Comparison of ENCODE assay signal across 12 cellular contexts in the genomic region with DNA sequence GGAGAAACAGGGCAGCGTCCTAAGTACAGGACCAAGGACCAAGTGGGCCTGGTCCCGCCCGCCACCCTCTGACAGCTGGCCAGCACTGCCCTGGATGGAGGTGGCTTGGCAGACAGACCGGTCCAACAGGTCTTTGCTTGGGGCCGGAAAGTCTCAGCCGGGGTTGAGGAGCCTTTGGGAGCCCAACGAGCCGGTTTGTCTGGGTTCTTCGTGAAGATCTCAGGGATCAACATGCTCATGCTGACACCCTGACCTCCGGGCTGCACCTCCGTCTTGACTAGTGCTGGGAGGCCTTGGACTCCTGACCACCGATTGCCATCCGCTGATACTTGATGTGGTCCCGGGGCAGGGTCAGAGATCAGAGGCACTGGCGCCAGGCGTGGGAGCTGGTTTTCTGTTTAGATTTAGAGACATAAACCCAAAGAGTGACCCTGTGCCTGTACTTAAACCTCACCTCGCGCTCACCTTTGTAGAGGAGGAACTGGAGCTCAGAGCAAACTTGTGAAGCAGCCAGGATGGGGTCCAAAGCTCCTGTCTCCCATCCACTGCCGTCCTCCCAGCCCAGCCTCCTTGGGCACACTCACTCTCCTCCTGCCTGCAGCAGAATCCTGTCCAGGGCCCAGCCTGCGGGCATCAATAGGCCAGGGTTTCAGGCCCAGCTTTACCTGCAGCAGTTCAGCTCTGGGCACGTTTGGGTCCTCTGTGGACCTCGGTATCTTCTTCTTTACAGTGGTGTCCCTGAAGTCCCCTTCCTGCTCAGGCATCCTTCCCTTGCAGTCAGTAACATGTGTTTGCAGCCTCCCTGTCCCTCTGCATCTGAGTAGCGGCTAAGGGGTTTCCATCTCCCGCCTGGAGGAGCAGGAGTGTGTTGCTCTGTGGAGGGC.
DNase-seq lines count a peak whose midpoint lies in the region; ATAC-seq and TF ChIP-seq lines count a peak whose summit lies in the region.
"Had no signal": no experiment of that assay in that cellular context is flagged by ENCODE, and none has a peak within 500 bp of the region (broad histone marks: within the 10 kb centered on the region; RNA-seq: fewer than 3 reads in every experiment).

No MANE protein-coding gene starts in this region.

- H3K27me3 Mint-ChIP-seq in stimulated activated naive B cell treated with anti-CD40 and anti-IgM and Interleukin-4, amounts not matched to agents 10 μg/mL and 1 μg/mL and 100 μg/mL, for 72 hours = peaks cover 15 to 19% of the 10 kb centered on the region in 2 donors
- H3K27me3 Mint-ChIP-seq in stimulated activated naive CD8-positive, alpha-beta T cell treated with anti-CD3 and anti-CD28 coated beads, Interleukin-15, amount 100 ng/mL, for 72 hours = no peaks in the 10 kb centered on the region

- peaks cover 5 to 7% of the 10 kb centered on the region in 2 donors for H3K9me3 Mint-ChIP-seq in stimulated activated naive B cell treated with anti-CD40 and anti-IgM and Interleukin-4, amounts not matched to agents 10 μg/mL and 1 μg/mL and 100 μg/mL, for 72 hours
- peaks cover 6 to 9% of the 10 kb centered on the region in 2 donors for H3K9me3 Mint-ChIP-seq in stimulated activated naive CD8-positive, alpha-beta T cell treated with anti-CD3 and anti-CD28 coated beads, Interleukin-15, amount 100 ng/mL, for 72 hours
- H3K9me3 Mint-ChIP-seq: dendritic cell treated with granulocyte-macrophage colony-stimulating factor and Interleukin-4, amounts not matched to agents 40 ng/mL and 50 ng/mL, for 4 days had no signal

- intact Hi-C loops in left colon (cut with DNase I, micrococcal nuclease) = no loop called here

- H3K4me3 ChIP-seq in H7 (ENCODE audit: insufficient read depth, low read depth, low read length) = no peak overlapping the region

- H3K36me3 Mint-ChIP-seq in stimulated activated naive B cell treated with anti-CD40 and anti-IgM and Interleukin-4, amounts not matched to agents 10 μg/mL and 1 μg/mL and 100 μg/mL, for 72 hours = no peaks in the 10 kb centered on the region

- CTCF ChIA-PET in RWPE1 (lab: Yijun Ruan, JAX) = interaction anchor here (0.6 kb wide), 1 partner anchor 18 kb away, joined by 3 read pairs; no protein-coding TSS in a partner anchor

- H3K27ac ChIP-seq in RWPE1 = peak overlapping the region; percentile 96

- peaks cover 0 to 4% of the 10 kb centered on the region in 2 donors for H3K4me1 Mint-ChIP-seq in stimulated activated naive B cell treated with anti-CD40 and anti-IgM and Interleukin-4, amounts not matched to agents 10 μg/mL and 1 μg/mL and 100 μg/mL, for 72 hours
- no peaks in the 10 kb centered on the region for H3K4me1 Mint-ChIP-seq in stimulated activated naive CD8-positive, alpha-beta T cell treated with anti-CD3 and anti-CD28 coated beads, Interleukin-15, amount 100 ng/mL, for 72 hours

- POLR2A ChIA-PET in RWPE1 (lab: Yijun Ruan, JAX; ENCODE audit: low non-redundant PET) = interaction anchor here (1.0 kb wide), 1 partner anchor 90 kb away, joined by 3 read pairs; no protein-coding TSS in a partner anchor

- H3K27ac Mint-ChIP-seq in stimulated activated naive B cell treated with anti-CD40 and anti-IgM and Interleukin-4, amounts not matched to agents 10 μg/mL and 1 μg/mL and 100 μg/mL, for 72 hours = peak overlapping the region; percentile 44
- H3K27ac Mint-ChIP-seq in stimulated activated naive CD8-positive, alpha-beta T cell treated with anti-CD3 and anti-CD28 coated beads, Interleukin-15, amount 100 ng/mL, for 72 hours = no peak overlapping the region
- H3K27ac Mint-ChIP-seq: dendritic cell treated with granulocyte-macrophage colony-stimulating factor and Interleukin-4, amounts not matched to agents 40 ng/mL and 50 ng/mL, for 4 days had no signal

- TF ChIP-seq CTCF in RWPE1 (conservative IDR thresholded peaks at IDR 0.05; ENCODE audit: low read depth) = no peak

- H3K4me3 Mint-ChIP-seq in stimulated activated naive B cell treated with anti-CD40 and anti-IgM and Interleukin-4, amounts not matched to agents 10 μg/mL and 1 μg/mL and 100 μg/mL, for 72 hours = no peak overlapping the region
- peak overlapping the region in 1 of 2 donors; percentile 14 for H3K4me3 Mint-ChIP-seq in stimulated activated naive CD8-positive, alpha-beta T cell treated with anti-CD3 and anti-CD28 coated beads, Interleukin-15, amount 100 ng/mL, for 72 hours
- H3K4me3 Mint-ChIP-seq: dendritic cell treated with granulocyte-macrophage colony-stimulating factor and Interleukin-4, amounts not matched to agents 40 ng/mL and 50 ng/mL, for 4 days had no signal

- peak; percentile 85 for ATAC-seq in left colon
- ATAC-seq in stimulated activated naive B cell treated with anti-CD40 and anti-IgM and Interleukin-4, amounts not matched to agents 10 μg/mL and 1 μg/mL and 100 μg/mL, for 72 hours (replicated peaks) = no peak
- no peak for ATAC-seq in GM21526 (IDR thresholded peaks at IDR 0.05; ENCODE audit: low FRiP score, unreplicated experiment)
- no peak for ATAC-seq in stimulated activated naive CD8-positive, alpha-beta T cell treated with anti-CD3 and anti-CD28 coated beads, Interleukin-15, amount 100 ng/mL, for 72 hours

- H3K27me3 ChIP-seq in H7 (ENCODE audit: control insufficient read depth, insufficient read depth, low read length) = no peaks in the 10 kb centered on the region

- no peaks in the 10 kb centered on the region for H3K36me3 ChIP-seq in H7 (replicated peaks; ENCODE audit: control insufficient read depth, insufficient read depth, low read length)

- DNase-seq in H7 (peak; percentile 65), RWPE1 (ENCODE audit: low spot score) (peak; percentile 74), left colon (peak; percentile 86 to 89), NCI-H128 (lab: John Stamatoyannopoulos, UW; ENCODE audit: unreplicated experiment) (no peak), COR-L47 (lab: John Stamatoyannopoulos, UW) (no peak)
- DNase-seq in stimulated activated naive B cell treated with anti-CD40 and anti-IgM and Interleukin-4, amounts not matched to agents 10 μg/mL and 1 μg/mL and 100 μg/mL, for 72 hours = no peak
- DNase-seq in stimulated activated naive CD8-positive, alpha-beta T cell treated with anti-CD3 and anti-CD28 coated beads, Interleukin-15, amount 100 ng/mL, for 72 hours = no peak
- DNase-seq: activated CD4-positive, alpha-beta T cell treated with anti-CD3 and anti-CD28 coated beads for 1 hour; activated T-cell treated with anti-CD3 and anti-CD28 coated beads, Interleukin-2, amount 50 U/mL, for 1 hour; NCI-H2029 treated with DMSO at 0.1 percent for 48 hours had no signal

Comparison
In these comparisons a context has a peak if more than half of its experiments do, and no peak if none do; other contexts are left out.
1. DNase-seq: peak in H7 (single experiment), RWPE1 (single experiment) and left colon (2 of 2); none in stimulated activated naive B cell treated with anti-CD40 and anti-IgM and Interleukin-4, amounts not matched to agents 10 μg/mL and 1 μg/mL and 100 μg/mL, for 72 hours (single experiment), NCI-H128 (single experiment), stimulated activated naive CD8-positive, alpha-beta T cell treated with anti-CD3 and anti-CD28 coated beads, Interleukin-15, amount 100 ng/mL, for 72 hours (0 of 2) and COR-L47 (single experiment).